26 cellular contexts compared by ENCODE assay signal in genomic region chr1:153251087-153251486, GRCh38. TPM values are rescaled to one million over a fixed set of nuclear protein-coding genes. Genes with fewer than 3 reads are reported as not detected.
"Had no signal": no experiment of that assay in that cellular context is flagged by ENCODE, and none has a peak within 500 bp of the region (broad histone marks: within the 10 kb centered on the region; RNA-seq: fewer than 3 reads in every experiment).

No MANE protein-coding gene starts in this region.

- H2AFZ ChIP-seq: PC-9 had no signal

- H3K27me3 ChIP-seq: Peyer's patch, SJSA1 had no signal

- ATAC-seq: HepG2 had no signal

- H3K4me3 ChIP-seq: MG63, PC-9, Peyer's patch, SJSA1, SK-N-MC had no signal

- H3K4me1 ChIP-seq: Peyer's patch, SJSA1 had no signal

- H3K4me2 ChIP-seq: PC-9 had no signal

- DNase-seq: IMR-90; Karpas-422; KG1; MG63; NCI-H1092 treated with DMSO at 0.1 percent for 48 hours; NCI-H1436; NCI-H187; NCI-H2029; NCI-H2081 treated with DMSO at 0.1 percent for 48 hours; NCI-H2171; NCI-H226; NCI-H446; NCI-H510A; NCI-H524 treated with DMSO at 0.1 percent for 48 hours; NCI-H69; NCI-H774; NK-92 treated with Interleukin-12 subunit alpha and Interleukin-12 subunit beta, amount 100 ng/mL, for 24 hours; PC-9; Peyer's patch; Right ventricle myocardium superior; RPMI8226; SIG-M5 had no signal

- H3K27ac ChIP-seq: PC-9, Peyer's patch, SJSA1, SK-N-MC had no signal

- H3K36me3 ChIP-seq: MG63, Peyer's patch, SJSA1 had no signal

- H3K9me3 ChIP-seq: MG63, Peyer's patch, SJSA1 had no signal

RNA-seq across cellular contexts. Expression of gene LORICRIN, which starts 8.4 kb away (rescaled TPM):
- total RNA-seq: HepG2, HT1080, IMR-90, PC-9, Peyer's patch, Right ventricle myocardium superior, SJSA1 had no signal

RNA-seq across cellular contexts. Expression of gene PRR9, which starts 33.7 kb away (rescaled TPM):
- total RNA-seq: HepG2, IMR-90, PC-9, Peyer's patch, Right ventricle myocardium superior, SJSA1 had no signal

RNA-seq across cellular contexts. Expression of gene LELP1, which starts 47.9 kb away (rescaled TPM):
- total RNA-seq: HepG2, HT1080, IMR-90, PC-9, Peyer's patch, Right ventricle myocardium superior, SJSA1 had no signal
